ENCODE assay signal across 21 cellular contexts in genomic region chr19:11281336-11282049, GRCh38. TPM values are rescaled to one million over a fixed set of nuclear protein-coding genes. Genes with fewer than 3 reads are reported as not detected.
"Had no signal": no experiment of that assay in that cellular context is flagged by ENCODE, and none has a peak within 500 bp of the region (broad histone marks: within the 10 kb centered on the region; RNA-seq: fewer than 3 reads in every experiment).

No MANE protein-coding gene starts in this region.

- H3K4me1 ChIP-seq: pancreas had no signal

- H3K4me3 ChIP-seq: adrenal gland, pancreas, suprapubic skin, upper lobe of left lung had no signal

- H3K9me3 Mint-ChIP-seq: stimulated activated naive CD8-positive, alpha-beta T cell treated with anti-CD3 and anti-CD28 coated beads, Interleukin-15, Interleukin-2, amounts not matched to agents 100 ng/mL and 50 ng/mL, for 24 hours had no signal

- ATAC-seq: sciatic nerve had no signal

- H3K36me3 Mint-ChIP-seq: immature natural killer cell had no signal

- H3K27me3 ChIP-seq: adrenal gland, pancreas, suprapubic skin, upper lobe of left lung had no signal

- FAIRE-seq: frontal cortex, pancreas had no signal

- H3K4me3 Mint-ChIP-seq: activated T-cell treated with anti-CD3 and anti-CD28 coated beads, Interleukin-2, amount 50 U/mL, for 24 hours; central memory CD8-positive, alpha-beta T cell; stimulated activated naive CD8-positive, alpha-beta T cell treated with anti-CD3 and anti-CD28 coated beads, Interleukin-15, Interleukin-2, amounts not matched to agents 100 ng/mL and 50 ng/mL, for 24 hours had no signal

- H3K27ac ChIP-seq: adrenal gland, pancreas, suprapubic skin, VCaP had no signal

- H3K27ac Mint-ChIP-seq: activated T-cell treated with anti-CD3 and anti-CD28 coated beads, Interleukin-2, amount 50 U/mL, for 24 hours; immature natural killer cell had no signal

- H3K9me3 ChIP-seq: adrenal gland, pancreas, suprapubic skin, upper lobe of left lung had no signal

- H3K36me3 ChIP-seq: adrenal gland, pancreas, suprapubic skin, upper lobe of left lung had no signal

- DNase-seq: activated CD4-positive, alpha-beta T cell treated with anti-CD3 and anti-CD28 coated beads for 1 hour; activated CD4-positive, alpha-beta T cell treated with anti-CD3 and anti-CD28 coated beads, Interleukin-2, amount 50 U/mL, for 4 hours; activated effector memory CD4-positive, alpha-beta T cell treated with Interleukin-2 at 50 U/mL for 16 hours; activated naive CD4-positive, alpha-beta T cell treated with anti-CD3 and anti-CD28 coated beads, Interleukin-2, amount 50 U/mL, for 16 hours; activated T-cell treated with anti-CD3 and anti-CD28 coated beads, Interleukin-2, amount 50 U/mL, for 24 hours; adrenal gland; cortex of kidney; effector CD4-positive, alpha-beta T cell; head of caudate nucleus; immature natural killer cell; pancreas; upper lobe of left lung had no signal

RNA-seq across cellular contexts. Expression of gene TSPAN16, which starts 14.5 kb away (rescaled TPM):
- total RNA-seq: adrenal gland; fibroblast of lung; frontal cortex; lower leg skin; pancreas; sciatic nerve; suprapubic skin; T-helper 1 cell treated with Interleukin-12 subunit alpha and Interleukin-12 subunit beta and Interleukin-4 antibody, amounts not matched to agents 30 ng/mL and 1 ng/mL, for 36 hours; upper lobe of left lung had no signal
- polyA plus RNA-seq: adrenal gland, fibroblast of lung, immature natural killer cell, pancreas had no signal

RNA-seq across cellular contexts. Expression of gene DOCK6, which starts 19.2 kb away (rescaled TPM):
- polyA plus RNA-seq: immature natural killer cell had no signal

RNA-seq across cellular contexts. Expression of gene ANGPTL8, which starts 42.1 kb away (rescaled TPM):
- total RNA-seq: fibroblast of lung; frontal cortex; lower leg skin; suprapubic skin; T-helper 1 cell treated with Interleukin-12 subunit alpha and Interleukin-12 subunit beta and Interleukin-4 antibody, amounts not matched to agents 30 ng/mL and 1 ng/mL, for 36 hours had no signal
- polyA plus RNA-seq: fibroblast of lung, immature natural killer cell had no signal
